Comparison of ENCODE assay signal across 8 cellular contexts in the genomic region with DNA sequence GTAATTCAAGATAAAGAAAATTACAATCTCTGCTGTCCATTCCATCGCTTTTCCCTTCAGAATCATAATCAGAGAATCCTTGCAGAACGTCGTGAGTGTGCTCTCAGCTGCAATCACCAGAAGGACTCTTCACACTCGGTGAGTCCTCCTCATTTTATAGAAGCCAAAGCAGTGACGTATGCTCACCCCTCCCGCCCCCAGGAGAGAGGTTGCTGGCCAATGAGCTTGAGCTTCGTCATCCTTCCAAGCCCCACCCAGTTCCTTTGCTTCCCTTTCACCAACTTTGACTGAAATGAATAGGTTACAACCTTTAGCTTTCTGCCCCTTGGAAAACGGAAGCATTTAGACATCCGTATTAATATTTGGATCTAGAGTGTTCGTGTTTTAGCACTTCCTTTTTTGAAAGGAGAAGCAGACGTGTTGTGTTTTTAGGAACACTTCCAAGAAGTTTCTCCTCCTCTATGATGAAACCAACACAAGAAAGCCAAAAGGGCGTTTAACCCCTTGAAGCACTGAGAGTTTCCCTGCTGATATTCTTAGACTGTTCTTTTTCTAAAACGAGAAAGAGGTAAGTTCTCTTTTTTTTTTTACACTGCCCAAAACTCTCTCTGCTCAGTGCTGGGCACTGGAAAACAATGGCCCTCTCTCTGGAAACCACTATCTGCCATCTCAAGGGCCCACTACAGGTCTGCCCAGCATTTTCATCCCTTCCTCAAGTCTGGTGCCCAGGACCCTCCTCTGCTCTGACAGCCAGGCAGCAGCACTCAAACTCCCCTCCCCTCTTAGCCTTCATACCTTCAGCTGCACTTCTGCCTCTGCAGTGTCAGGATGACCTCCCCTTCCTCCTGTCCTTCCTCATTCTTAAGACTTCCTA. TPM values are rescaled to one million over a fixed set of nuclear protein-coding genes. Genes with fewer than 3 reads are reported as not detected.
DNase-seq lines count a peak whose midpoint lies in the region; ATAC-seq, FAIRE-seq and TF ChIP-seq lines count a peak whose summit lies in the region.

No MANE protein-coding gene starts in this region.

- peak overlapping the region; percentile 67 for H2AFZ ChIP-seq in OCI-LY7 (ENCODE audit: low read length)

- H3K27me3 ChIP-seq in A673 (replicated peaks; ENCODE audit: insufficient read depth, low read depth, low read length, poor library complexity) (peaks cover 9% of the 10 kb centered on the region), spleen (replicated peaks in 1 of 7) (no peaks in the 10 kb centered on the region)

- H3K4me1 ChIP-seq in A673 (ENCODE audit: insufficient read depth, low read length, poor library complexity, severe bottlenecking) (peaks cover 10% of the 10 kb centered on the region), OCI-LY7 (ENCODE audit: insufficient read depth, low read length, poor library complexity, severe bottlenecking) (peaks cover 88% of the 10 kb centered on the region), spleen (peaks cover 29 to 97% (median 68%) of the 10 kb centered on the region in 6 donors)

- CTCF ChIA-PET in A673 (lab: Charles Lee) = interaction anchor here (2.2 kb wide), 1 partner anchor 32 kb away, joined by 10 read pairs; no protein-coding TSS in a partner anchor
- CTCF ChIA-PET in OCI-LY7 (lab: Charles Lee; ENCODE audit: unreplicated experiment) = no interaction called here

- no peaks in the 10 kb centered on the region for H3K9me2 ChIP-seq in OCI-LY7 (ENCODE audit: insufficient read depth, low read length)

- intact Hi-C loops in A673 (cut with micrococcal nuclease; ENCODE audit: unreplicated experiment) (no loop called here), OCI-LY7 (cut with micrococcal nuclease; ENCODE audit: unreplicated experiment) (no loop called here), spleen (cut with DNase I; ENCODE audit: low total_unique reads) (no loop called here)

- peak in 2 of 3 donors; percentile 84 to 93 for TF ChIP-seq POLR2A in spleen (IDR thresholded peaks at IDR 0.05)

- POLR2A ChIA-PET in A673 (lab: Charles Lee; ENCODE audit: low non-redundant PET) = interaction anchor here (0.7 to 1.4 kb wide), 3 partner anchors 20 to 92 kb away, joined by 3 to 4 read pairs (median 4); partner anchors contain the start of gene DMAC2
- POLR2A ChIA-PET in OCI-LY7 (lab: Charles Lee) = interaction anchor here (0.7 to 1.0 kb wide), 4 partner anchors 12 to 245 kb away, joined by 3 to 11 read pairs (median 3); no protein-coding TSS in a partner anchor

- no peak for ATAC-seq in GM21381 (IDR thresholded peaks at IDR 0.05; ENCODE audit: unreplicated experiment)

- no peaks in the 10 kb centered on the region for H3K9me3 ChIP-seq in A673 (ENCODE audit: low read depth, low read length, poor library complexity, severe bottlenecking)
- peaks cover 8% of the 10 kb centered on the region; the same call in 1 of the 2 replicates for H3K9me3 ChIP-seq in OCI-LY7 (ENCODE audit: low read length)
- H3K9me3 ChIP-seq in spleen = peaks cover 0 to 22% (median 16%) of the 10 kb centered on the region in 8 donors

- BruUV-seq in A673 (replicated peaks; lab: Mats Ljungman, UMichigan) (TSS peak; percentile 84), OCI-LY7 (replicated peaks; lab: Mats Ljungman, UMichigan) (TSS peak; percentile 46)

- H3K4me3 ChIP-seq in A673 (ENCODE audit: low read depth, low read length, poor library complexity, severe bottlenecking) = peak overlapping the region; percentile 2
- H3K4me3 ChIP-seq in OCI-LY7 (ENCODE audit: low read depth, low read length, poor library complexity, severe bottlenecking) = peak overlapping the region; percentile 70
- peak overlapping the region in 6 of 8 donors; percentile 1 to 59 (median 12) for H3K4me3 ChIP-seq in spleen

- peak; percentile 99 for FAIRE-seq in GM19239 (lab: Jason Lieb, UNC)

- H3K36me3 ChIP-seq in A673 (ENCODE audit: insufficient read depth, low read length, poor library complexity, severe bottlenecking) = no peaks in the 10 kb centered on the region
- peaks cover 4% of the 10 kb centered on the region; the same call in 1 of the 2 replicates for H3K36me3 ChIP-seq in OCI-LY7 (ENCODE audit: insufficient read depth, low read length)
- H3K36me3 ChIP-seq in spleen = no peaks in the 10 kb centered on the region

- DNase-seq in A673 (ENCODE audit: low spot score) (peak; percentile 91), GM19239 (ENCODE audit: insufficient read length, low spot score) (peak; percentile 43), OCI-LY7 (ENCODE audit: low spot score) (peak; percentile 90), germinal center (ENCODE audit: low spot score) (peak; percentile 93), spleen (peak; percentile 91), NCI-H128 (lab: John Stamatoyannopoulos, UW; ENCODE audit: unreplicated experiment) (no peak)
- peak; percentile 51 to 67 for DNase-seq in activated T-helper 1 cell treated with anti-CD3 and anti-CD28 coated beads, Interleukin-2, amount 50 U/mL, for 16 hours (ENCODE audit: low read depth in 1 of 2, low spot score in 1 of 2)

- no peaks in the 10 kb centered on the region for H4K20me1 ChIP-seq in OCI-LY7 (ENCODE audit: insufficient read depth, low read length)

- WGBS in spleen, 5 donors = 5 to 10% (median 7%) methylated on average over 13 of the region's 13 CpGs

- peak overlapping the region; percentile 88 for H3K4me2 ChIP-seq in OCI-LY7 (ENCODE audit: low read length)

- H3K27ac ChIP-seq in A673 (ENCODE audit: low read depth, low read length, poor library complexity, severe bottlenecking) = peak overlapping the region; percentile 61
- peak overlapping the region; percentile 96 for H3K27ac ChIP-seq in OCI-LY7 (ENCODE audit: low read depth, low read length, poor library complexity, severe bottlenecking)
- H3K27ac ChIP-seq in spleen = peak overlapping the region; percentile 58 to 91 (median 86)

- peaks cover 32% of the 10 kb centered on the region for H3K79me2 ChIP-seq in OCI-LY7 (ENCODE audit: insufficient read depth, low read depth, low read length)

- TF ChIP-seq CTCF in A673 (conservative IDR thresholded peaks at IDR 0.05; ENCODE audit: low read depth, low read length) (no peak), OCI-LY7 (conservative IDR thresholded peaks at IDR 0.05; ENCODE audit: low read length) (no peak), spleen (IDR thresholded peaks at IDR 0.05 in 8 of 11, conservative IDR thresholded peaks at IDR 0.05 in 3 of 11) (no peak)

RNA-seq across cellular contexts. Expression of gene CEACAM21, which starts 44.3 kb away (rescaled TPM):
- total RNA-seq in A673 (2021) (4.3 and 6.1 TPM in 2 replicates), OCI-LY7 (2022) (52.5 and 56.0 TPM in 2 replicates), spleen (10 to 100 TPM; 12.1 to 22.9 (median 20.0) TPM)
- total RNA-seq in OCI-LY7 (2014; rRNA removed; shearing (Covaris generic)) = 25.9 and 40.8 TPM in 2 replicates
- 10 to 100 TPM; 10.3 to 21.0 (median 17.4) TPM for polyA plus RNA-seq in spleen

Comparison
In these comparisons a context has a peak if more than half of its experiments do, and no peak if none do; other contexts are left out.
1. H3K4me3 ChIP-seq: peak in every context shown above with its lines; median percentile 70 in OCI-LY7; 12 in spleen; 2 in A673.